In the genomic region with DNA sequence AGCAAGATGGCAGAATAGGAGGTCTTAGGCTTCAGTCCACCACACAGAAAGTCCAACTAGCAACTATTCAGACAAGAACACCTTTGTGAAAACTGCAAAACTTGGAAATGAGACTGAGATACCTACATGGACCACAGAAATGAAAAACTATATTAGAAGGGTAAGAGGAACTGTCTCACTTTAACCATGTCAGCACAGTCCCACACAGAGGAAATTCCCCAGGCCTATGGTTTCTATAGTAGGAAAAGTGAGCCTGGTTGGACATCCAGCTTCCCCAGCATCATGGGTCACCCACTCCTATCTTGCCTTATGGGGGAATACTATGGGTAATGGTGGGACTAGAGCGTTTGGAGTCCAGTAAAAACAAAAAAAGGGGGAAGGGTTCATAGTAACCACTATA, we compare ENCODE assay signal across 17 cellular contexts. TPM values are rescaled to one million over a fixed set of nuclear protein-coding genes. Genes with fewer than 3 reads are reported as not detected.
DNase-seq lines count a peak whose midpoint lies in the region; ATAC-seq and TF ChIP-seq lines count a peak whose summit lies in the region.
"Had no signal": no experiment of that assay in that cellular context is flagged by ENCODE, and none has a peak within 500 bp of the region (broad histone marks: within the 10 kb centered on the region; RNA-seq: fewer than 3 reads in every experiment).

No MANE protein-coding gene starts in this region.

- peak overlapping the region; percentile 11 for H3K4me3 Mint-ChIP-seq in activated CD4-positive, alpha-beta T cell treated with anti-CD3 and anti-CD28 coated beads, Interleukin-2, amount 10 ng/mL, durations not matched to agents 24 days and 14 days
- no peak overlapping the region for H3K4me3 Mint-ChIP-seq in activated naive CD8-positive, alpha-beta T cell treated with anti-CD3 and anti-CD28 coated beads, Interleukin-2, amount 50 U/mL, for 24 hours
- H3K4me3 Mint-ChIP-seq: HFFc6 had no signal

- H3K9me3 Mint-ChIP-seq in activated CD4-positive, alpha-beta T cell treated with anti-CD3 and anti-CD28 coated beads, Interleukin-2, amount 10 ng/mL, durations not matched to agents 24 days and 14 days = peaks cover 7% of the 10 kb centered on the region
- H3K9me3 Mint-ChIP-seq in activated naive CD8-positive, alpha-beta T cell treated with anti-CD3 and anti-CD28 coated beads, Interleukin-2, amount 50 U/mL, for 24 hours = peaks cover 8% of the 10 kb centered on the region

- peak; percentile 46 for DNase-seq in activated CD4-positive, alpha-beta T cell treated with anti-CD3 and anti-CD28 coated beads, Interleukin-2, amount 10 ng/mL, durations not matched to agents 24 days and 14 days
- no peak for DNase-seq in activated CD4-positive, alpha-beta T cell treated with anti-CD3 and anti-CD28 coated beads, Interleukin-2, amount 50 U/mL, for 1 hour
- no peak for DNase-seq in activated naive CD8-positive, alpha-beta T cell treated with anti-CD3 and anti-CD28 coated beads, Interleukin-2, amount 50 U/mL, for 24 hours
- DNase-seq in trophoblast cell (no peak), colonic mucosa (no peak), SKM-1 (lab: John Stamatoyannopoulos, UW; ENCODE audit: unreplicated experiment) (no peak)
- DNase-seq: C1 segment of cervical spinal cord, DMS 273 treated with DMSO at 0.1 percent for 48 hours, HFFc6, Karpas-422, NCI-H1417, NCI-H2029, NCI-H2171 treated with DMSO at 0.1 percent for 48 hours, NCI-H82 had no signal

- H3K23ac ChIP-seq in trophoblast cell (ENCODE audit: low read length) = no peak overlapping the region

- intact Hi-C loops in activated CD4-positive, alpha-beta T cell treated with anti-CD3 and anti-CD28 coated beads, Interleukin-2, amount 10 ng/mL, durations not matched to agents 24 days and 14 days (cut with micrococcal nuclease) = loop anchor here (1.0 to 2.0 kb wide), 2 partner anchors 29 to 38 kb away; partner anchors contain the start of gene CDK6
- intact Hi-C loops in colonic mucosa (cut with DNase I) = no loop called here

- H3K27me3 Mint-ChIP-seq in activated CD4-positive, alpha-beta T cell treated with anti-CD3 and anti-CD28 coated beads, Interleukin-2, amount 10 ng/mL, durations not matched to agents 24 days and 14 days = no peaks in the 10 kb centered on the region
- H3K27me3 Mint-ChIP-seq in activated naive CD8-positive, alpha-beta T cell treated with anti-CD3 and anti-CD28 coated beads, Interleukin-2, amount 50 U/mL, for 24 hours = peaks cover 6% of the 10 kb centered on the region

- no peak overlapping the region for H4K12ac ChIP-seq in trophoblast cell (ENCODE audit: low read depth, low read length)

- H2BK5ac ChIP-seq in trophoblast cell (ENCODE audit: low read depth, low read length, poor library complexity) = no peak overlapping the region

- H3K79me1 ChIP-seq in trophoblast cell (ENCODE audit: low read length) = peaks cover 2% of the 10 kb centered on the region

- H3K4me2 ChIP-seq in trophoblast cell (ENCODE audit: low read length) = no peak overlapping the region

- H3K79me2 ChIP-seq in trophoblast cell (ENCODE audit: control insufficient read depth, insufficient read depth, low read length, poor library complexity) = no peaks in the 10 kb centered on the region

- H4K91ac ChIP-seq in trophoblast cell (ENCODE audit: low read depth, low read length) = no peak overlapping the region

- peak overlapping the region; percentile 45 for H2BK120ac ChIP-seq in trophoblast cell (ENCODE audit: insufficient read depth, low read length, poor library complexity)

- H2BK12ac ChIP-seq in trophoblast cell (ENCODE audit: low read length) = no peak overlapping the region

- no peak overlapping the region for H3K18ac ChIP-seq in trophoblast cell (ENCODE audit: low read length)

- peaks cover 39% of the 10 kb centered on the region for H3K4me1 Mint-ChIP-seq in activated CD4-positive, alpha-beta T cell treated with anti-CD3 and anti-CD28 coated beads, Interleukin-2, amount 10 ng/mL, durations not matched to agents 24 days and 14 days
- peaks cover 52% of the 10 kb centered on the region for H3K4me1 Mint-ChIP-seq in activated naive CD8-positive, alpha-beta T cell treated with anti-CD3 and anti-CD28 coated beads, Interleukin-2, amount 50 U/mL, for 24 hours

- no peak overlapping the region for H2AK5ac ChIP-seq in trophoblast cell (ENCODE audit: low read length)

- no peak overlapping the region for H2AFZ ChIP-seq in trophoblast cell (ENCODE audit: insufficient read depth, low read length, poor library complexity)

- H3K27ac ChIP-seq in trophoblast cell (ENCODE audit: low read depth, low read length) = no peak overlapping the region
- H3K27ac ChIP-seq in colonic mucosa = no peak overlapping the region

- no peak overlapping the region for H3K4ac ChIP-seq in trophoblast cell (ENCODE audit: low read depth, low read length)

- no peak for TF ChIP-seq CTCF in colonic mucosa (IDR thresholded peaks at IDR 0.05)

- H3K14ac ChIP-seq in trophoblast cell (ENCODE audit: low read length) = no peak overlapping the region

- no peak overlapping the region for H3K4me3 ChIP-seq in trophoblast cell (ENCODE audit: low read depth, low read length)
- no peak overlapping the region for H3K4me3 ChIP-seq in colonic mucosa

- H3K36me3 Mint-ChIP-seq in activated CD4-positive, alpha-beta T cell treated with anti-CD3 and anti-CD28 coated beads, Interleukin-2, amount 10 ng/mL, durations not matched to agents 24 days and 14 days (ENCODE audit: low read depth) = no peaks in the 10 kb centered on the region
- peaks cover 7% of the 10 kb centered on the region for H3K36me3 Mint-ChIP-seq in activated naive CD8-positive, alpha-beta T cell treated with anti-CD3 and anti-CD28 coated beads, Interleukin-2, amount 50 U/mL, for 24 hours (ENCODE audit: low read depth)

- ATAC-seq in GM21786 (IDR thresholded peaks at IDR 0.05; ENCODE audit: unreplicated experiment) (peak; percentile 21), HG02610 (IDR thresholded peaks at IDR 0.05; ENCODE audit: unreplicated experiment) (no peak)
- peak; percentile 17 for ATAC-seq in activated naive CD8-positive, alpha-beta T cell treated with anti-CD3 and anti-CD28 coated beads, Interleukin-2, amount 50 U/mL, for 24 hours
- ATAC-seq: Panc1 had no signal

- H3K27me3 ChIP-seq in trophoblast cell (ENCODE audit: insufficient read depth, low read length) (no peaks in the 10 kb centered on the region), colonic mucosa (no peaks in the 10 kb centered on the region)

- H4K8ac ChIP-seq in trophoblast cell (ENCODE audit: low read depth, low read length) = no peak overlapping the region

- H3K4me1 ChIP-seq in trophoblast cell (ENCODE audit: control insufficient read depth in 1 of 2, insufficient read depth in 2 of 2, low read length in 2 of 2) (peaks cover 3 to 10% of the 10 kb centered on the region in 2 experiments), colonic mucosa (no peaks in the 10 kb centered on the region)

- H3K9ac ChIP-seq in trophoblast cell (ENCODE audit: low read length) (no peak overlapping the region), colonic mucosa (ENCODE audit: low read depth in 2 of 2, low read length in 2 of 2) (no peak overlapping the region)

- peaks cover 2% of the 10 kb centered on the region for H3K9me3 ChIP-seq in trophoblast cell (ENCODE audit: insufficient read depth, low read depth, low read length)
- H3K9me3 ChIP-seq in colonic mucosa = no peaks in the 10 kb centered on the region

- no peaks in the 10 kb centered on the region for H3K36me3 ChIP-seq in trophoblast cell (ENCODE audit: control insufficient read depth in 1 of 2, insufficient read depth in 2 of 2, low read length in 2 of 2)
- no peaks in the 10 kb centered on the region for H3K36me3 ChIP-seq in colonic mucosa

- no CpG with 5 or more reads among the region's 1 CpG for WGBS in trophoblast cell (ENCODE audit: extremely low coverage, insufficient coverage, insufficient read length)

- peak overlapping the region; percentile 62 for H3K27ac Mint-ChIP-seq in activated CD4-positive, alpha-beta T cell treated with anti-CD3 and anti-CD28 coated beads, Interleukin-2, amount 10 ng/mL, durations not matched to agents 24 days and 14 days
- peak overlapping the region; percentile 76 for H3K27ac Mint-ChIP-seq in activated naive CD8-positive, alpha-beta T cell treated with anti-CD3 and anti-CD28 coated beads, Interleukin-2, amount 50 U/mL, for 24 hours
- H3K27ac Mint-ChIP-seq: HFFc6 had no signal

RNA-seq across cellular contexts. Expression of gene CDK6, which starts 38.8 kb away (rescaled TPM):
- 274 and 277 TPM in 2 replicates for total RNA-seq in activated CD4-positive, alpha-beta T cell treated with anti-CD3 and anti-CD28 coated beads, Interleukin-2, amount 10 ng/mL, durations not matched to agents 24 days and 14 days
- polyA plus RNA-seq in trophoblast cell (2013) = 29.5 and 33.6 TPM in 2 replicates
- total RNA-seq in colonic mucosa = 10 to 100 TPM; 37.1 to 55.4 TPM
